ENCODE assay signal across 15 cellular contexts in the genomic region with DNA sequence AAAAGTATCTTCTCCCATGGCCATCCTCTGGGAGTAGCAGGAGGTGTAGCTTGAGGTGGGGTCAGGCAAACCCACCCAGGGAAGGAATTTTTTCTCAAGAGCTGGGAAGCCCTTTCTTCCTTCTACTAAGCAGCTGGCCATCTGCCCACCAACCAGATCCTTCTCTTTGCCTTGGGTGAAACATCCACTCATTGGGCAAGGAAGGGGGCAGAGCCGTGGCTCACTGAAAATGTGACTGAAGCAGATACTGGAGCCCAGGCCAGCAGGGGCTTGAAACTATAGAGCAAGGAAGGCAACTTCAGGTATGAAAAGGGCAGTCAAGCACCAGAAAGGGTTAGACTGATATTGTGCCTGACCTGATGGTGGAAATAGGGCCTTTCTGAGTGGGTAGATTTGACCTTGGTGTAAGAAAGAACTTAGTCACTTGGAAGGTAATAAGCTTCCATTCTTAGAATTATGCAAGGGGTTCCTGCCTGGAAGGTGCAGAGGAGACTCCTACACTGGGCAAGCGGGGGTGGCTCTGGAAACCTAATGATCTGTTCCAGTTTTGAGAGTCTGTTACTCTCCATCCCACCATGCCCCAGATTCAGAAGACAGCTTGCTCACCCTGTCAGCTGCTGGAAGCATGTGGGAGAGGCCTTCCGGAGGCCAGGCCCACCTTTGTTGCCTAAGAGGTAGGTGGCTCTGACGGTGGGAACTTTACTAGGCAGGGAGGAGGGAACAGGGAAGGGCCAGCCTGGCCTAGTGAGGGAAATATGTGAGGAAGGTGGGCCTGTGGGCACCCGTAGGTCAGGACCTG. TPM values are rescaled to one million over a fixed set of nuclear protein-coding genes. Genes with fewer than 3 reads are reported as not detected.
"Had no signal": no experiment of that assay in that cellular context is flagged by ENCODE, and none has a peak within 500 bp of the region (broad histone marks: within the 10 kb centered on the region; RNA-seq: fewer than 3 reads in every experiment).

No MANE protein-coding gene starts in this region.

- H3K4me1 ChIP-seq: left ventricle myocardium inferior had no signal

- H3K36me3 ChIP-seq: left ventricle myocardium inferior, neutrophil, transverse colon had no signal

- H3K36me3 Mint-ChIP-seq: naive thymus-derived CD4-positive, alpha-beta T cell had no signal

- ATAC-seq: esophagus mucosa; naive thymus-derived CD4-positive, alpha-beta T cell had no signal

- H3K4me3 ChIP-seq: left ventricle myocardium inferior, SK-N-MC, transverse colon had no signal

- H3K27ac ChIP-seq: left ventricle myocardium inferior, neutrophil, SK-N-MC, transverse colon had no signal

- H3K4me3 Mint-ChIP-seq: activated CD4-positive, alpha-beta memory T cell treated with anti-CD3 and anti-CD28 coated beads, Interleukin-2, amount 10 ng/mL, durations not matched to agents 7 days and 5 days had no signal

- H3K27ac Mint-ChIP-seq: activated CD4-positive, alpha-beta memory T cell treated with anti-CD3 and anti-CD28 coated beads, Interleukin-2, amount 10 ng/mL, durations not matched to agents 7 days and 5 days; naive thymus-derived CD4-positive, alpha-beta T cell had no signal

- DNase-seq: activated CD4-positive, alpha-beta memory T cell treated with anti-CD3 and anti-CD28 coated beads, Interleukin-2, amount 10 ng/mL, durations not matched to agents 7 days and 5 days; activated CD4-positive, alpha-beta T cell treated with anti-CD3 and anti-CD28 coated beads for 1 hour; activated naive CD4-positive, alpha-beta T cell; left ventricle myocardium inferior; naive thymus-derived CD4-positive, alpha-beta T cell; stimulated activated CD4-positive, alpha-beta T cell treated with anti-CD3 and anti-CD28 coated beads, Interleukin-2, amount 100 ng/mL, for 48 hours; stimulated activated naive CD4-positive, alpha-beta T cell; transverse colon had no signal

- H3K9me3 ChIP-seq: left ventricle myocardium inferior, neutrophil, transverse colon had no signal

- H3K27me3 ChIP-seq: neutrophil, transverse colon had no signal

- H3K9me3 Mint-ChIP-seq: activated CD4-positive, alpha-beta memory T cell treated with anti-CD3 and anti-CD28 coated beads, Interleukin-2, amount 10 ng/mL, durations not matched to agents 7 days and 5 days; naive thymus-derived CD4-positive, alpha-beta T cell had no signal

RNA-seq across cellular contexts. Expression of gene PLA2G4E, which starts 22.0 kb away (rescaled TPM):
- total RNA-seq: activated CD4-positive, alpha-beta memory T cell treated with anti-CD3 and anti-CD28 coated beads, Interleukin-2, amount 10 ng/mL, durations not matched to agents 7 days and 5 days; astrocyte; left ventricle myocardium inferior; mononuclear cell; naive thymus-derived CD4-positive, alpha-beta T cell had no signal
- polyA plus RNA-seq: adipose tissue; naive thymus-derived CD4-positive, alpha-beta T cell had no signal

RNA-seq across cellular contexts. Expression of gene PLA2G4D, which starts 51.6 kb away (rescaled TPM):
- total RNA-seq: activated CD4-positive, alpha-beta memory T cell treated with anti-CD3 and anti-CD28 coated beads, Interleukin-2, amount 10 ng/mL, durations not matched to agents 7 days and 5 days; astrocyte; left ventricle myocardium inferior; mononuclear cell; naive thymus-derived CD4-positive, alpha-beta T cell; skeletal muscle tissue had no signal
- polyA plus RNA-seq: naive thymus-derived CD4-positive, alpha-beta T cell had no signal
